In the genomic region with DNA sequence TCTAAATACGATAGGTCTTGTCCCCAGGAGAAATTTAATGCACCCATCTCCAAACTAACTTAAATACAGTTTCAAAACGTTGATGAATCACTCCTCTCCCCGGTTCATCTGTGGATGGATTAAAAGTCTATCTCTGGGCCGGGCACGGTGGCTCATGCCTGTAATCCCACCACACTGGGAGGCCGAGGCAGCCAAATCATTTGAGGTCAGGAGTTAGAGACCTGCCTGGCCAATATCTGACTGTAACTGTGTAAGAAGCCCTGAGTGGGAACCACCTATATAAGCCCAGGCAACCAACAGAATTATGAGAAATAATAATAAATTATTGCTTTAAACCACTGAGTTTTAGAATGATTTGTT, we compare ENCODE assay signal across 15 cellular contexts.
DNase-seq lines count a peak whose midpoint lies in the region; ATAC-seq and TF ChIP-seq lines count a peak whose summit lies in the region.
"Had no signal": no experiment of that assay in that cellular context is flagged by ENCODE, and none has a peak within 500 bp of the region (broad histone marks: within the 10 kb centered on the region; RNA-seq: fewer than 3 reads in every experiment).

No MANE protein-coding gene starts in this region.

- peaks cover 71% of the 10 kb centered on the region for H3K4me1 ChIP-seq in OCI-LY1 (ENCODE audit: insufficient read depth, low read length, severe bottlenecking)
- H3K4me1 ChIP-seq in endodermal cell (ENCODE audit: control insufficient read depth, insufficient read depth, low read length) = peaks cover 15% of the 10 kb centered on the region
- peaks cover 9% of the 10 kb centered on the region for H3K4me1 ChIP-seq in GM23248 (ENCODE audit: insufficient read depth)
- H3K4me1 ChIP-seq in BE2C = 0 out of 2 replicates have a peak, but pooled peaks cover 2% of the 10 kb centered on the region
- H3K4me1 ChIP-seq: HAP-1, SJCRH30 had no signal

- no peak for ATAC-seq in stimulated activated memory B cell treated with anti-CD40 and anti-IgM and Interleukin-4, amounts not matched to agents 10 μg/mL and 1 μg/mL and 100 μg/mL, for 72 hours
- no peak for ATAC-seq in GM21381 (IDR thresholded peaks at IDR 0.05; ENCODE audit: unreplicated experiment)

- no peaks in the 10 kb centered on the region for H3K9me2 ChIP-seq in OCI-LY1 (ENCODE audit: low read depth, low read length)
- H3K9me2 ChIP-seq in GM23248 (ENCODE audit: insufficient read depth) = no peaks in the 10 kb centered on the region

- H3K9ac ChIP-seq in OCI-LY1 (ENCODE audit: low read length) = peak overlapping the region; percentile 55
- H3K9ac ChIP-seq in endodermal cell (ENCODE audit: extremely low read depth, low read length, poor library complexity, severe bottlenecking) = no peak overlapping the region
- no peak overlapping the region for H3K9ac ChIP-seq in GM23248

- H3F3A ChIP-seq in OCI-LY1 (ENCODE audit: insufficient read depth, low read length) (no peaks in the 10 kb centered on the region; the same call in 1 of the 2 replicates), GM23248 (ENCODE audit: insufficient read depth) (0 out of 2 replicates have a peak, but pooled peaks cover 13% of the 10 kb centered on the region)

- H2AFZ ChIP-seq in OCI-LY1 (ENCODE audit: low read length) (no peak overlapping the region), GM23248 (no peak overlapping the region)
- H2AFZ ChIP-seq: GM23338 had no signal

- H3K9me3 ChIP-seq in OCI-LY1 (ENCODE audit: low read length) (no peaks in the 10 kb centered on the region), endodermal cell (ENCODE audit: control insufficient read depth, low read length) (no peaks in the 10 kb centered on the region), GM23248 (ENCODE audit: low read depth) (no peaks in the 10 kb centered on the region), BE2C (no peaks in the 10 kb centered on the region)
- H3K9me3 ChIP-seq: HAP-1, SJCRH30 had no signal

- intact Hi-C loops in CD14-positive monocyte (cut with micrococcal nuclease) = loop anchor here (5.0 kb wide), 2 partner anchors 56 to 66 kb away; no protein-coding TSS in a partner anchor

- H3K27ac ChIP-seq in OCI-LY1 (ENCODE audit: low read depth, low read length, poor library complexity, severe bottlenecking) (peak overlapping the region; percentile 99), endodermal cell (ENCODE audit: low read depth, low read length) (no peak overlapping the region), GM23248 (no peak overlapping the region)
- H3K27ac ChIP-seq: SJCRH30 had no signal

- H3K4me3 ChIP-seq in OCI-LY1 (ENCODE audit: low read depth, low read length, poor library complexity, severe bottlenecking) (no peak overlapping the region), endodermal cell (ENCODE audit: low read length) (no peak overlapping the region), GM23248 (no peak overlapping the region), BE2C (ENCODE audit: low read depth, low read length) (no peak overlapping the region)
- H3K4me3 ChIP-seq: GM23338, HAP-1, SJCRH30 had no signal

- 88 to 93% methylated on average over 6 of the region's 6 CpGs for WGBS in endodermal cell (ENCODE audit: insufficient coverage in 1 of 2, insufficient read length in 1 of 2), 2 experiments
- WGBS in GM23248 (ENCODE audit: low coverage in 1 of 2, low lambda C conversion rate in 2 of 2, missing lambda C conversion rate in 2 of 2), 2 experiments = 56 to 57% methylated on average over 6 of the region's 6 CpGs

- H3K4me1 Mint-ChIP-seq in CD14-positive monocyte (peaks cover 41% of the 10 kb centered on the region), endodermal cell (peaks cover 12% of the 10 kb centered on the region)
- peaks cover 68% of the 10 kb centered on the region for H3K4me1 Mint-ChIP-seq in stimulated activated memory B cell treated with anti-CD40 and anti-IgM and Interleukin-4, amounts not matched to agents 10 μg/mL and 1 μg/mL and 100 μg/mL, for 72 hours

- H3K27me3 Mint-ChIP-seq in CD14-positive monocyte (ENCODE audit: low read depth in 3 of 3) (peaks cover 0 to 4% (median 0%) of the 10 kb centered on the region in 3 donors), endodermal cell (ENCODE audit: insufficient read depth) (peaks cover 54% of the 10 kb centered on the region)
- H3K27me3 Mint-ChIP-seq in stimulated activated memory B cell treated with anti-CD40 and anti-IgM and Interleukin-4, amounts not matched to agents 10 μg/mL and 1 μg/mL and 100 μg/mL, for 72 hours = peaks cover 12% of the 10 kb centered on the region
- H3K27me3 Mint-ChIP-seq: CD4-positive, CD25-positive, alpha-beta regulatory T cell had no signal

- DNase-seq in CD14-positive monocyte (ENCODE audit: low spot score) (no peak), endodermal cell (peak; percentile 9), GM23248 (no peak), BE2C (no peak)
- DNase-seq: DMS153, NCI-H1048, NCI-H2171 had no signal

- H3K27me3 ChIP-seq in OCI-LY1 (ENCODE audit: insufficient read depth, low read length) = no peaks in the 10 kb centered on the region
- H3K27me3 ChIP-seq in endodermal cell (ENCODE audit: control insufficient read depth, insufficient read depth, low read length, poor library complexity, severe bottlenecking) = peaks cover 57% of the 10 kb centered on the region
- H3K27me3 ChIP-seq in GM23248 (replicated peaks; ENCODE audit: insufficient read depth) = peaks cover 4% of the 10 kb centered on the region
- H3K27me3 ChIP-seq in BE2C = no peaks in the 10 kb centered on the region
- H3K27me3 ChIP-seq: SJCRH30 had no signal

- H3K36me3 ChIP-seq in OCI-LY1 (ENCODE audit: insufficient read depth, low read length) = no peaks in the 10 kb centered on the region
- H3K36me3 ChIP-seq in endodermal cell (ENCODE audit: control insufficient read depth, insufficient read depth, low read length) = no peaks in the 10 kb centered on the region
- H3K36me3 ChIP-seq in GM23248 (ENCODE audit: low read depth) = no peaks in the 10 kb centered on the region
- no peaks in the 10 kb centered on the region for H3K36me3 ChIP-seq in BE2C
- H3K36me3 ChIP-seq: HAP-1, SJCRH30 had no signal

- H3K36me3 Mint-ChIP-seq in CD14-positive monocyte (no peaks in the 10 kb centered on the region), endodermal cell (ENCODE audit: low read depth) (no peaks in the 10 kb centered on the region)
- no peaks in the 10 kb centered on the region for H3K36me3 Mint-ChIP-seq in stimulated activated memory B cell treated with anti-CD40 and anti-IgM and Interleukin-4, amounts not matched to agents 10 μg/mL and 1 μg/mL and 100 μg/mL, for 72 hours
- H3K36me3 Mint-ChIP-seq: CD4-positive, CD25-positive, alpha-beta regulatory T cell had no signal

- H3K9me3 Mint-ChIP-seq in CD14-positive monocyte (peaks cover 0 to 2% (median 0%) of the 10 kb centered on the region in 7 donors), endodermal cell (no peaks in the 10 kb centered on the region)
- H3K9me3 Mint-ChIP-seq in stimulated activated memory B cell treated with anti-CD40 and anti-IgM and Interleukin-4, amounts not matched to agents 10 μg/mL and 1 μg/mL and 100 μg/mL, for 72 hours = peaks cover 4% of the 10 kb centered on the region
- H3K9me3 Mint-ChIP-seq: CD4-positive, CD25-positive, alpha-beta regulatory T cell; GM23338; HFFc6 had no signal

- H3K4me2 ChIP-seq in OCI-LY1 (ENCODE audit: low read length) (peak overlapping the region; percentile 54; the same call in 1 of the 2 replicates), GM23248 (ENCODE audit: unreplicated experiment) (no peak overlapping the region)
- H3K4me2 ChIP-seq: GM23338 had no signal

- H3K27ac Mint-ChIP-seq in CD14-positive monocyte (peak overlapping the region in 4 of 7 donors; percentile 78 to 92 (median 90)), endodermal cell (no peak overlapping the region)
- H3K27ac Mint-ChIP-seq in stimulated activated memory B cell treated with anti-CD40 and anti-IgM and Interleukin-4, amounts not matched to agents 10 μg/mL and 1 μg/mL and 100 μg/mL, for 72 hours = peak overlapping the region; percentile 5
- H3K27ac Mint-ChIP-seq: CD4-positive, CD25-positive, alpha-beta regulatory T cell; GM23338; HFFc6 had no signal

- H3K79me2 ChIP-seq in OCI-LY1 (ENCODE audit: insufficient read depth, low read length) = no peaks in the 10 kb centered on the region
- no peaks in the 10 kb centered on the region for H3K79me2 ChIP-seq in GM23248 (ENCODE audit: insufficient read depth)

- in situ Hi-C loops in GM23248 (cut with MboI) = loop anchor here (5.0 kb wide), 1 partner anchor 526 kb away; no protein-coding TSS in a partner anchor

- H3K4me3 Mint-ChIP-seq in CD14-positive monocyte (peak overlapping the region in 1 of 2 donors; percentile 75), endodermal cell (no peak overlapping the region)
- peak overlapping the region; percentile 8 for H3K4me3 Mint-ChIP-seq in stimulated activated memory B cell treated with anti-CD40 and anti-IgM and Interleukin-4, amounts not matched to agents 10 μg/mL and 1 μg/mL and 100 μg/mL, for 72 hours
- H3K4me3 Mint-ChIP-seq: CD4-positive, CD25-positive, alpha-beta regulatory T cell; GM23338; HFFc6 had no signal

- TF ChIP-seq CTCF in CD14-positive monocyte (IDR thresholded peaks at IDR 0.05) (no peak), OCI-LY1 (IDR thresholded peaks at IDR 0.05; ENCODE audit: low read length) (no peak), endodermal cell (conservative IDR thresholded peaks at IDR 0.05) (no peak), BE2C (IDR thresholded peaks at IDR 0.05; ENCODE audit: low read depth, low read length) (no peak)

- no peaks in the 10 kb centered on the region for H4K20me1 ChIP-seq in OCI-LY1 (ENCODE audit: insufficient read depth, low read length)
- H4K20me1 ChIP-seq in GM23248 (ENCODE audit: insufficient read depth) = no peaks in the 10 kb centered on the region
